Comparison of ENCODE assay signal across 1 cellular context in the genomic region with DNA sequence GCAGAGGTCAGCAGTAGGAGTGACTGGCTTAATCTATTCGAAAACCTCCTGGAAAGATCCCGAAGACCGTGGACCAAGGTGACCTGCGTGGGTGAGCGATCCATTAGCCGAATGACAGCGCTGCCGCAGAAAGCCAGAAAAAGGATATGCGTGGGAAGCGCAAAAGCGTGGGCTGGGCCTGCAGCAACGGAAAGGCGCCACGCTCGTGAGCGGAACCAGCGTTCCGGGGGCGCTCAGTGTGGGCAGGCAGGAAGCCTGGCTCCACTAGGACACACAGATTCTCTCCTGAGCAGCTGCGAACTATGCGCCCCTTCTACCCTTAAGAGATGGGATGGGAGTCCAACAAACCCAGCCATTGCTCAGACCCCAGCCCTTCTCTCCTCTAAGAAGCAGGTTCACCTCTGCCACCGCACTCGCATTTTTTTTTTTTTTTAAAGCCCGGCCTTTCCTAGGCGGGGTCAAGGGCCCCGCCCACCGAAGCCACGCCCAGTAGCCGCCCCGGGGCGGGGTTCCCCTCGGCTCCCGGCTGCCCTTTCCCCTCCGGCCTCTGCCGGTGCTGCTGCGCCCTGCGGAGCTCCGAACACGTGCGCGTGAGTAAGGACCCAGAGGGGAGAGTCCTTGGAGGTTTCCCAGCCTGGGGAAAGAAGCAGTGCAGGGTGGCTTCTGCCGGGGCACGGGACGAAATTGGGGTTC.
A peak's percentile ranks its signal among the peaks of the same experiment; 100 is the strongest.
TF ChIP-seq lines count a peak whose summit lies in the region.

No MANE protein-coding gene starts in this region.

TF ChIP-seq in HepG2, 621 proteins besides CTCF, POLR2A, EP300 and RAD21 (continued from another document and continues in another):
- TF ChIP-seq, protein P1, sequence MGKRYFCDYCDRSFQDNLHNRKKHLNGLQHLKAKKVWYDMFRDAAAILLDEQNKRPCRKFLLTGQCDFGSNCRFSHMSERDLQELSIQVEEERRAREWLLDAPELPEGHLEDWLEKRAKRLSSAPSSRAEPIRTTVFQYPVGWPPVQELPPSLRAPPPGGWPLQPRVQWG (CRISPR knock-in tag; IDR thresholded peaks at IDR 0.05; ENCODE audit: borderline replicate concordance, low read depth): peak; percentile 47; the same call in 1 of the 2 replicates
- TF ChIP-seq ZNF33A (CRISPR knock-in tag; IDR thresholded peaks at IDR 0.05; ENCODE audit: borderline replicate concordance): no peak
- TF ChIP-seq SETDB1 (CRISPR knock-in tag; IDR thresholded peaks at IDR 0.05; ENCODE audit: borderline replicate concordance): no peak
- TF ChIP-seq ZNF546 (CRISPR knock-in tag; conservative IDR thresholded peaks at IDR 0.05): 0 out of 2 replicates have a peak, but pooled peaks have one; percentile 23
- no peak for TF ChIP-seq JUND (CRISPR knock-in tag; IDR thresholded peaks at IDR 0.05)
- TF ChIP-seq TMF1 (CRISPR knock-in tag; IDR thresholded peaks at IDR 0.05; ENCODE audit: low read depth): no peak
- TF ChIP-seq AHR (CRISPR knock-in tag; IDR thresholded peaks at IDR 0.05): peak; percentile 42; the same call in 1 of the 2 replicates
- TF ChIP-seq ZMYM2 (CRISPR knock-in tag; IDR thresholded peaks at IDR 0.05): no peak
- TF ChIP-seq, protein P2, sequence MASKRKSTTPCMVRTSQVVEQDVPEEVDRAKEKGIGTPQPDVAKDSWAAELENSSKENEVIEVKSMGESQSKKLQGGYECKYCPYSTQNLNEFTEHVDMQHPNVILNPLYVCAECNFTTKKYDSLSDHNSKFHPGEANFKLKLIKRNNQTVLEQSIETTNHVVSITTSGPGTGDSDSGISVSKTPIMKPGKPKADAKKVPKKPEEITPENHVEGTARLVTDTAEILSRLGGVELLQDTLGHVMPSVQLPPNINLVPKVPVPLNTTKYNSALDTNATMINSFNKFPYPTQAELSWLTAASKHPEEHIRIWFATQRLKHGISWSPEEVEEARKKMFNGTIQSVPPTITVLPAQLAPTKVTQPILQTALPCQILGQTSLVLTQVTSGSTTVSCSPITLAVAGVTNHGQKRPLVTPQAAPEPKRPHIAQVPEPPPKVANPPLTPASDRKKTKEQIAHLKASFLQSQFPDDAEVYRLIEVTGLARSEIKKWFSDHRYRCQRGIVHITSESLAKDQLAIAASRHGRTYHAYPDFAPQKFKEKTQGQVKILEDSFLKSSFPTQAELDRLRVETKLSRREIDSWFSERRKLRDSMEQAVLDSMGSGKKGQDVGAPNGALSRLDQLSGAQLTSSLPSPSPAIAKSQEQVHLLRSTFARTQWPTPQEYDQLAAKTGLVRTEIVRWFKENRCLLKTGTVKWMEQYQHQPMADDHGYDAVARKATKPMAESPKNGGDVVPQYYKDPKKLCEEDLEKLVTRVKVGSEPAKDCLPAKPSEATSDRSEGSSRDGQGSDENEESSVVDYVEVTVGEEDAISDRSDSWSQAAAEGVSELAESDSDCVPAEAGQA (IDR thresholded peaks at IDR 0.05; ENCODE audit: low read depth): no peak
- TF ChIP-seq, protein P2 (CRISPR knock-in tag; IDR thresholded peaks at IDR 0.05; ENCODE audit: borderline replicate concordance): no peak
- peak; percentile 16 for TF ChIP-seq NRL (CRISPR knock-in tag; IDR thresholded peaks at IDR 0.05; ENCODE audit: borderline replicate concordance)
- TF ChIP-seq KLF11 (CRISPR knock-in tag; IDR thresholded peaks at IDR 0.05): peak; percentile 80; the same call in 1 of the 2 replicates
- no peak for TF ChIP-seq ZNF10 (CRISPR knock-in tag; IDR thresholded peaks at IDR 0.05; ENCODE audit: borderline replicate concordance, low read depth)
- TF ChIP-seq, protein P3, sequence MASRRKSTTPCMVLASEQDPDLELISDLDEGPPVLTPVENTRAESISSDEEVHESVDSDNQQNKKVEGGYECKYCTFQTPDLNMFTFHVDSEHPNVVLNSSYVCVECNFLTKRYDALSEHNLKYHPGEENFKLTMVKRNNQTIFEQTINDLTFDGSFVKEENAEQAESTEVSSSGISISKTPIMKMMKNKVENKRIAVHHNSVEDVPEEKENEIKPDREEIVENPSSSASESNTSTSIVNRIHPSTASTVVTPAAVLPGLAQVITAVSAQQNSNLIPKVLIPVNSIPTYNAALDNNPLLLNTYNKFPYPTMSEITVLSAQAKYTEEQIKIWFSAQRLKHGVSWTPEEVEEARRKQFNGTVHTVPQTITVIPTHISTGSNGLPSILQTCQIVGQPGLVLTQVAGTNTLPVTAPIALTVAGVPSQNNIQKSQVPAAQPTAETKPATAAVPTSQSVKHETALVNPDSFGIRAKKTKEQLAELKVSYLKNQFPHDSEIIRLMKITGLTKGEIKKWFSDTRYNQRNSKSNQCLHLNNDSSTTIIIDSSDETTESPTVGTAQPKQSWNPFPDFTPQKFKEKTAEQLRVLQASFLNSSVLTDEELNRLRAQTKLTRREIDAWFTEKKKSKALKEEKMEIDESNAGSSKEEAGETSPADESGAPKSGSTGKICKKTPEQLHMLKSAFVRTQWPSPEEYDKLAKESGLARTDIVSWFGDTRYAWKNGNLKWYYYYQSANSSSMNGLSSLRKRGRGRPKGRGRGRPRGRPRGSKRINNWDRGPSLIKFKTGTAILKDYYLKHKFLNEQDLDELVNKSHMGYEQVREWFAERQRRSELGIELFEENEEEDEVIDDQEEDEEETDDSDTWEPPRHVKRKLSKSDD (CRISPR knock-in tag; IDR thresholded peaks at IDR 0.05; ENCODE audit: low read depth): 0 out of 2 replicates have a peak, but pooled peaks have one; percentile 23
- no peak for TF ChIP-seq ZZZ3 (CRISPR knock-in tag; IDR thresholded peaks at IDR 0.05; ENCODE audit: borderline replicate concordance)
- no peak for TF ChIP-seq MED13 (CRISPR knock-in tag; IDR thresholded peaks at IDR 0.05)
- TF ChIP-seq, protein P4, sequence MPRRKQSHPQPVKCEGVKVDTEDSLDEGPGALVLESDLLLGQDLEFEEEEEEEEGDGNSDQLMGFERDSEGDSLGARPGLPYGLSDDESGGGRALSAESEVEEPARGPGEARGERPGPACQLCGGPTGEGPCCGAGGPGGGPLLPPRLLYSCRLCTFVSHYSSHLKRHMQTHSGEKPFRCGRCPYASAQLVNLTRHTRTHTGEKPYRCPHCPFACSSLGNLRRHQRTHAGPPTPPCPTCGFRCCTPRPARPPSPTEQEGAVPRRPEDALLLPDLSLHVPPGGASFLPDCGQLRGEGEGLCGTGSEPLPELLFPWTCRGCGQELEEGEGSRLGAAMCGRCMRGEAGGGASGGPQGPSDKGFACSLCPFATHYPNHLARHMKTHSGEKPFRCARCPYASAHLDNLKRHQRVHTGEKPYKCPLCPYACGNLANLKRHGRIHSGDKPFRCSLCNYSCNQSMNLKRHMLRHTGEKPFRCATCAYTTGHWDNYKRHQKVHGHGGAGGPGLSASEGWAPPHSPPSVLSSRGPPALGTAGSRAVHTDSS (CRISPR knock-in tag; conservative IDR thresholded peaks at IDR 0.05): no peak
- TF ChIP-seq, protein P5, sequence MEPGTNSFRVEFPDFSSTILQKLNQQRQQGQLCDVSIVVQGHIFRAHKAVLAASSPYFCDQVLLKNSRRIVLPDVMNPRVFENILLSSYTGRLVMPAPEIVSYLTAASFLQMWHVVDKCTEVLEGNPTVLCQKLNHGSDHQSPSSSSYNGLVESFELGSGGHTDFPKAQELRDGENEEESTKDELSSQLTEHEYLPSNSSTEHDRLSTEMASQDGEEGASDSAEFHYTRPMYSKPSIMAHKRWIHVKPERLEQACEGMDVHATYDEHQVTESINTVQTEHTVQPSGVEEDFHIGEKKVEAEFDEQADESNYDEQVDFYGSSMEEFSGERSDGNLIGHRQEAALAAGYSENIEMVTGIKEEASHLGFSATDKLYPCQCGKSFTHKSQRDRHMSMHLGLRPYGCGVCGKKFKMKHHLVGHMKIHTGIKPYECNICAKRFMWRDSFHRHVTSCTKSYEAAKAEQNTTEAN (CRISPR knock-in tag; conservative IDR thresholded peaks at IDR 0.05): peak; percentile 70; the same call in 1 of the 2 replicates
- TF ChIP-seq PRPF4 (IDR thresholded peaks at IDR 0.05; ENCODE audit: low read depth, low read length, poor library complexity, severe bottlenecking): no peak
- no peak for TF ChIP-seq ZNF432 (CRISPR knock-in tag; IDR thresholded peaks at IDR 0.05; ENCODE audit: borderline replicate concordance)
- TF ChIP-seq, protein P6, sequence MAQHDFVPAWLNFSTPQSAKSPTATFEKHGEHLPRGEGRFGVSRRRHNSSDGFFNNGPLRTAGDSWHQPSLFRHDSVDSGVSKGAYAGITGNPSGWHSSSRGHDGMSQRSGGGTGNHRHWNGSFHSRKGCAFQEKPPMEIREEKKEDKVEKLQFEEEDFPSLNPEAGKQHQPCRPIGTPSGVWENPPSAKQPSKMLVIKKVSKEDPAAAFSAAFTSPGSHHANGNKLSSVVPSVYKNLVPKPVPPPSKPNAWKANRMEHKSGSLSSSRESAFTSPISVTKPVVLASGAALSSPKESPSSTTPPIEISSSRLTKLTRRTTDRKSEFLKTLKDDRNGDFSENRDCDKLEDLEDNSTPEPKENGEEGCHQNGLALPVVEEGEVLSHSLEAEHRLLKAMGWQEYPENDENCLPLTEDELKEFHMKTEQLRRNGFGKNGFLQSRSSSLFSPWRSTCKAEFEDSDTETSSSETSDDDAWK (CRISPR knock-in tag; IDR thresholded peaks at IDR 0.05): no peak
- TF ChIP-seq, protein P7, sequence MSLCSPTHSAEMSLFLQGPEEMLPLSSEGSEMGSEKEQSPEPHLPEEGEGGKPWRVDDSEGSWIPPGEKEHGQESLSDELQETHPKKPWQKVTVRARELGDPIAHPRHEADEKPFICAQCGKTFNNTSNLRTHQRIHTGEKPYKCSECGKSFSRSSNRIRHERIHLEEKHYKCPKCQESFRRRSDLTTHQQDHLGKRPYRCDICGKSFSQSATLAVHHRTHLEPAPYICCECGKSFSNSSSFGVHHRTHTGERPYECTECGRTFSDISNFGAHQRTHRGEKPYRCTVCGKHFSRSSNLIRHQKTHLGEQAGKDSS (CRISPR knock-in tag; IDR thresholded peaks at IDR 0.05; ENCODE audit: borderline replicate concordance, low read depth): 0 out of 2 replicates have a peak, but pooled peaks have one; percentile 15
- 0 out of 2 replicates have a peak, but pooled peaks have one; percentile 78 for TF ChIP-seq SMYD3 (CRISPR knock-in tag; IDR thresholded peaks at IDR 0.05)
- TF ChIP-seq DNMT1 (CRISPR knock-in tag; IDR thresholded peaks at IDR 0.05): no peak
- peak; percentile 98 for TF ChIP-seq DMAP1 (CRISPR knock-in tag; IDR thresholded peaks at IDR 0.05)
- TF ChIP-seq, protein P8, sequence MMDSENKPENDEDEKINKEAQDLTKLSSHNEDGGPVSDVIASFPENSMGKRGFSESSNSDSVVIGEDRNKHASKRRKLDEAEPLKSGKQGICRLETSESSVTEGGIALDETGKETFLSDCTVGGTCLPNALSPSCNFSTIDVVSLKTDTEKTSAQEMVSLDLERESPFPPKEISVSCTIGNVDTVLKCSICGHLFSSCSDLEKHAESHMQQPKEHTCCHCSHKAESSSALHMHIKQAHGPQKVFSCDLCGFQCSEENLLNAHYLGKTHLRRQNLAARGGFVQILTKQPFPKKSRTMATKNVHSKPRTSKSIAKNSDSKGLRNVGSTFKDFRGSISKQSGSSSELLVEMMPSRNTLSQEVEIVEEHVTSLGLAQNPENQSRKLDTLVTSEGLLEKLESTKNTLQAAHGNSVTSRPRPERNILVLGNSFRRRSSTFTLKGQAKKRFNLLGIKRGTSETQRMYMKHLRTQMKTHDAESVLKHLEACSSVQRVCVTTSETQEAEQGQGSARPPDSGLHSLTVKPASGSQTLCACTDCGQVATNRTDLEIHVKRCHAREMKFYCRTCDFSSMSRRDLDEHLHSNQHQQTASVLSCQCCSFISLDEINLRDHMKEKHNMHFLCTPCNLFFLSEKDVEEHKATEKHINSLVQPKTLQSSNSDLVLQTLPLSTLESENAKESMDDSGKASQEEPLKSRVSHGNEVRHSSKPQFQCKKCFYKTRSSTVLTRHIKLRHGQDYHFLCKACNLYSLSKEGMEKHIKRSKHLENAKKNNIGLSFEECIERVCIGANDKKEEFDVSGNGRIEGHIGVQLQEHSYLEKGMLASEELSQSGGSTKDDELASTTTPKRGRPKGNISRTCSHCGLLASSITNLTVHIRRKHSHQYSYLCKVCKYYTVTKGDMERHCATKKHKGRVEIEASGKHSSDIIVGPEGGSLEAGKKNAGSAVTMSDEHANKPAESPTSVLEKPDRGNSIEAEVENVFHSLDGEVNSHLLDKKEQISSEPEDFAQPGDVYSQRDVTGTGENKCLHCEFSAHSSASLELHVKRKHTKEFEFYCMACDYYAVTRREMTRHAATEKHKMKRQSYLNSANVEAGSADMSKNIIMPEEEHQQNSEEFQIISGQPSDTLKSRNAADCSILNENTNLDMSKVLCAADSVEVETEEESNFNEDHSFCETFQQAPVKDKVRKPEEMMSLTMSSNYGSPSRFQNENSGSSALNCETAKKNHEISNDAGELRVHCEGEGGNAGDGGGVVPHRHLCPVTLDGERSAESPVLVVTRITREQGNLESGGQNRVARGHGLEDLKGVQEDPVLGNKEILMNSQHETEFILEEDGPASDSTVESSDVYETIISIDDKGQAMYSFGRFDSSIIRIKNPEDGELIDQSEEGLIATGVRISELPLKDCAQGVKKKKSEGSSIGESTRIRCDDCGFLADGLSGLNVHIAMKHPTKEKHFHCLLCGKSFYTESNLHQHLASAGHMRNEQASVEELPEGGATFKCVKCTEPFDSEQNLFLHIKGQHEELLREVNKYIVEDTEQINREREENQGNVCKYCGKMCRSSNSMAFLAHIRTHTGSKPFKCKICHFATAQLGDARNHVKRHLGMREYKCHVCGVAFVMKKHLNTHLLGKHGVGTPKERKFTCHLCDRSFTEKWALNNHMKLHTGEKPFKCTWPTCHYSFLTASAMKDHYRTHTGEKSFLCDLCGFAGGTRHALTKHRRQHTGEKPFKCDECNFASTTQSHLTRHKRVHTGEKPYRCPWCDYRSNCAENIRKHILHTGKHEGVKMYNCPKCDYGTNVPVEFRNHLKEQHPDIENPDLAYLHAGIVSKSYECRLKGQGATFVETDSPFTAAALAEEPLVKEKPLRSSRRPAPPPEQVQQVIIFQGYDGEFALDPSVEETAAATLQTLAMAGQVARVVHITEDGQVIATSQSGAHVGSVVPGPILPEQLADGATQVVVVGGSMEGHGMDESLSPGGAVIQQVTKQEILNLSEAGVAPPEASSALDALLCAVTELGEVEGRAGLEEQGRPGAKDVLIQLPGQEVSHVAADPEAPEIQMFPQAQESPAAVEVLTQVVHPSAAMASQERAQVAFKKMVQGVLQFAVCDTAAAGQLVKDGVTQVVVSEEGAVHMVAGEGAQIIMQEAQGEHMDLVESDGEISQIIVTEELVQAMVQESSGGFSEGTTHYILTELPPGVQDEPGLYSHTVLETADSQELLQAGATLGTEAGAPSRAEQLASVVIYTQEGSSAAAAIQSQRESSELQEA (CRISPR knock-in tag; IDR thresholded peaks at IDR 0.05; ENCODE audit: not compliant biosample characterization): no peak
- peak; percentile 98 for TF ChIP-seq SIN3A (IDR thresholded peaks at IDR 0.05; ENCODE audit: borderline replicate concordance, low read depth, low read length)
- TF ChIP-seq HNRNPK (IDR thresholded peaks at IDR 0.05; ENCODE audit: low read depth, low read length, poor library complexity, severe bottlenecking): no peak
- TF ChIP-seq SKI (IDR thresholded peaks at IDR 0.05; ENCODE audit: partially characterized antibody): no peak
